Comparison of ENCODE assay signal across 8 cellular contexts in the genomic region with DNA sequence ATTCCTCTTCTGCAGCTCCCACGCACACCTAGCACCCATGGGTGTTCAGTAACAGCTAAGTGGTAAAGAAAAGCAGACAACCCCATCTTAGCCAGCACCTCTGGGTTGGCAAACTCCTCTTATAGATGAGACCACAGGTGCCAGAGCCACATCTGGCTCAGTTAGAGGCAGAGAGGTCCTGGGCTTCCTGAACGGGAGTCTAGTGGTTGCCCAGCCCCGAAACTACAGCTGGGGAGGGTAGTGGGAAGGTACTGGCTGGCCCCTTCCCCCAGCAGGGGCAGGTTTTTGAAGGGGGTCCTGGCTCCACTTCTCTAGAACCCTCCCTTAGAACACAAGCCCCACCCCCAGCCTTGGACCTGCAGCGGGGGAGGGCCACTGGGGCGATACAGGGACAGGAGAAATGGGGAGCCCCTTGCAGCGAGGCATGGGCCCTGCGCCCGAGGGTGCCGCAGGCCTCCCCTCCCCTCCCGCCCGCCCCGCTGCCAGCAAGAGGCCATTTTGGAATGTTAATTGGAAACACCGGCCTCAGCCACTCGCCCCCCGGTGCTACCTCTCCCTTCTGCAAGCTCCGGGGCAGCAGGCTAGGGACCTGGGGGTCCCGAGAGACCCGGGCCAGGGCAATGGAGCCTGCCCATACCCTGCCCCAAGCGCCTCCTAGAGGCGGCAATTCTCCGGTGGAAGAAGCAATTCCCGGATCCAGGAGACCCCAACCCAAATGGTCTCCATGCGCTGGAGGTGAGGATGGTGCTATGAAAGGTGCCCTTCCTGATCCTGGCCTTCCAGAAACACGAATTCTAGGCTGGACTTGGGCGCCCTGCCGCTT. TPM values are rescaled to one million over a fixed set of nuclear protein-coding genes. Genes with fewer than 3 reads are reported as not detected.
DNase-seq lines count a peak whose midpoint lies in the region; ATAC-seq and TF ChIP-seq lines count a peak whose summit lies in the region.

No MANE protein-coding gene starts in this region.

- no peaks in the 10 kb centered on the region for H3K9me3 Mint-ChIP-seq in type B pancreatic cell

- peak overlapping the region; percentile 73 for H3K27ac Mint-ChIP-seq in type B pancreatic cell

- intact Hi-C loops in mucosa of descending colon (cut with DNase I, micrococcal nuclease) = no loop called here

- H3K9me3 ChIP-seq in mucosa of descending colon = no peaks in the 10 kb centered on the region

- no peaks in the 10 kb centered on the region for H3K36me3 ChIP-seq in mucosa of descending colon (ENCODE audit: low read depth)

- TF ChIP-seq CTCF in mucosa of descending colon (IDR thresholded peaks at IDR 0.05) (no peak), type B pancreatic cell (conservative IDR thresholded peaks at IDR 0.05) (peak; percentile 64), omental fat pad (IDR thresholded peaks at IDR 0.05) (no peak)

- peaks cover 46% of the 10 kb centered on the region for H3K4me1 ChIP-seq in mucosa of descending colon (ENCODE audit: low read depth)

- no peaks in the 10 kb centered on the region for H3K27me3 Mint-ChIP-seq in type B pancreatic cell

- DNase-seq in RPMI8226 = peak; percentile 46
- peak; percentile 13 for DNase-seq in central memory CD4-positive, alpha-beta T cell
- DNase-seq in mucosa of descending colon = peak; percentile 48 to 65 (median 50)
- DNase-seq in type B pancreatic cell (ENCODE audit: extremely low spot score, unreplicated experiment) = no peak
- DNase-seq in SIG-M5 (lab: John Stamatoyannopoulos, UW) = no peak
- DNase-seq in omental fat pad (ENCODE audit: low spot score) = no peak

- H3K4me3 ChIP-seq in GM08714 (ENCODE audit: low read length) (peak overlapping the region; percentile 71), mucosa of descending colon (peak overlapping the region; percentile 44)

- peaks cover 16% of the 10 kb centered on the region for H3K4me1 Mint-ChIP-seq in type B pancreatic cell (ENCODE audit: unreplicated experiment)

- no peaks in the 10 kb centered on the region for H3K36me3 Mint-ChIP-seq in type B pancreatic cell

- ATAC-seq in mucosa of descending colon = no peak
- no peak for ATAC-seq in GM18909 (IDR thresholded peaks at IDR 0.05; ENCODE audit: poor library complexity, unreplicated experiment)
- ATAC-seq in omental fat pad (ENCODE audit: low FRiP score) = no peak

- peak overlapping the region; percentile 91 for H3K4me3 Mint-ChIP-seq in type B pancreatic cell

RNA-seq across cellular contexts. Expression of gene DUSP7, which starts 1.5 kb away (rescaled TPM):
- 10 to 100 TPM in 1 of 3 donors, 1 to 10 TPM in 2; 6.9 to 12.3 (median 8.0) TPM for total RNA-seq in mucosa of descending colon
- total RNA-seq in type B pancreatic cell (ENCODE audit: low replicate concordance) = 11.9 and 25.9 TPM in 2 replicates
- 10 to 100 TPM in 3 of 4 donors, 1 to 10 TPM in 1; 5.5 to 22.2 (median 16.8) TPM for total RNA-seq in omental fat pad

RNA-seq across cellular contexts. Expression of gene RPL29, which starts 59.2 kb away (rescaled TPM):
- total RNA-seq in mucosa of descending colon = 100 to 1,000 TPM; 782 to 973 (median 946) TPM
- 1,439 and 1,690 TPM in 2 replicates for total RNA-seq in type B pancreatic cell (ENCODE audit: low replicate concordance)
- total RNA-seq in omental fat pad = 1,000 to 10,000 TPM; 1,723 to 2,189 (median 1,972) TPM

Comparison
In these comparisons a context has a peak if more than half of its experiments do, and no peak if none do; other contexts are left out.
1. DNase-seq: peak in RPMI8226 (single experiment), central memory CD4-positive, alpha-beta T cell (single experiment) and mucosa of descending colon (3 of 3); none in type B pancreatic cell (single experiment), SIG-M5 (single experiment) and omental fat pad (single experiment).